In the genomic region with DNA sequence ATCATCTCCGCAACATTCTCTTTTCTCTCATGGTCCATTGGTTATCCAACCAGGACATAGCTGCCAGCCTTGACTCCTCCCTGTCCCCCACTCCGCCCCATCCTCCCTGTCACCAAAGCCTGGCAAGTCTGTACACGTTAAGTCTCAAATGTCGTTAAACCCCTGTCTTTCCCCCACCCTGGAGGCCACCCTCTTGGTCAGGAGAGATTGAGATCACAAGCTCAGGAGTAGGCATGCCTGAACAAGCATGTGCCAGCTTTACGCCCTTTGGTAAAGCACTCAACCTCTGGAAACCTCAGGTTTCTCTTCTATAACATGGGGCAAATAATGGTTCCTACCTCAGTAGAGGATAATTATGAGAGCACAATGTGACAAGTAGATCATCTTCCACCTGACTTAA, we compare ENCODE assay signal across 29 cellular contexts. TPM values are rescaled to one million over a fixed set of nuclear protein-coding genes. Genes with fewer than 3 reads are reported as not detected.
A peak's percentile ranks its signal among the peaks of the same experiment; 100 is the strongest.
DNase-seq lines count a peak whose midpoint lies in the region; ATAC-seq and TF ChIP-seq lines count a peak whose summit lies in the region.
"Had no signal": no experiment of that assay in that cellular context is flagged by ENCODE, and none has a peak within 500 bp of the region (broad histone marks: within the 10 kb centered on the region; RNA-seq: fewer than 3 reads in every experiment).

No MANE protein-coding gene starts in this region.

- no peak overlapping the region for H3K4me3 ChIP-seq in endodermal cell (ENCODE audit: low read length)
- H3K4me3 ChIP-seq: BLaER1 treated with 17β-estradiol and CSF1 and Interleukin-3, amounts not matched to agents 10 nM and 100 nM; K562; lung; right atrium auricular region had no signal

- no peaks in the 10 kb centered on the region for H3K9me3 Mint-ChIP-seq in endodermal cell
- H3K9me3 Mint-ChIP-seq: activated naive CD4-positive, alpha-beta T cell treated with anti-CD3 and anti-CD28 coated beads, Interleukin-2, amount 50 U/mL, for 72 hours; activated T-helper 17 cell treated with anti-CD3 and anti-CD28 coated beads, Interleukin-2, amount 50 U/mL, for 72 hours; neural crest cell; stimulated activated effector memory CD8-positive, alpha-beta T cell treated with anti-CD3 and anti-CD28 coated beads, Interleukin-12 subunit alpha, Interleukin-12 subunit beta, amount 100 ng/mL, for 72 hours had no signal

- H3K27ac ChIP-seq in endodermal cell (ENCODE audit: low read depth, low read length) = no peak overlapping the region
- H3K27ac ChIP-seq: BLaER1 treated with 17β-estradiol and CSF1 and Interleukin-3, amounts not matched to agents 10 nM and 100 nM; parathyroid adenoma; right atrium auricular region had no signal

- no peaks in the 10 kb centered on the region for H3K36me3 ChIP-seq in endodermal cell (ENCODE audit: control insufficient read depth, insufficient read depth, low read length)
- H3K36me3 ChIP-seq: BLaER1 treated with 17β-estradiol and CSF1 and Interleukin-3, amounts not matched to agents 10 nM and 100 nM; right atrium auricular region had no signal

- no peak for ATAC-seq in HG03520 (IDR thresholded peaks at IDR 0.05; ENCODE audit: unreplicated experiment)
- ATAC-seq: activated CD8-positive, alpha-beta memory T cell treated with anti-CD3 and anti-CD28 coated beads, Interleukin-2, amount 10 ng/mL, durations not matched to agents 7 days and 5 days; activated naive CD4-positive, alpha-beta T cell treated with anti-CD3 and anti-CD28 coated beads, Interleukin-2, amount 50 U/mL, for 72 hours; activated T-helper 17 cell treated with anti-CD3 and anti-CD28 coated beads, Interleukin-2, amount 50 U/mL, for 72 hours; K562; stimulated activated effector memory CD8-positive, alpha-beta T cell treated with anti-CD3 and anti-CD28 coated beads, Interleukin-12 subunit alpha, Interleukin-12 subunit beta, amount 100 ng/mL, for 72 hours had no signal

- H3K27me3 ChIP-seq in endodermal cell (ENCODE audit: control insufficient read depth, insufficient read depth, low read length, poor library complexity, severe bottlenecking) = no peaks in the 10 kb centered on the region
- H3K27me3 ChIP-seq: BLaER1 treated with 17β-estradiol and CSF1 and Interleukin-3, amounts not matched to agents 10 nM and 100 nM; right atrium auricular region had no signal

- H3K36me3 Mint-ChIP-seq in endodermal cell (ENCODE audit: low read depth) = no peaks in the 10 kb centered on the region
- H3K36me3 Mint-ChIP-seq: activated CD8-positive, alpha-beta memory T cell treated with anti-CD3 and anti-CD28 coated beads, Interleukin-2, amount 10 ng/mL, durations not matched to agents 7 days and 5 days; activated naive CD4-positive, alpha-beta T cell treated with anti-CD3 and anti-CD28 coated beads, Interleukin-2, amount 50 U/mL, for 72 hours; stimulated activated effector memory CD8-positive, alpha-beta T cell treated with anti-CD3 and anti-CD28 coated beads, Interleukin-12 subunit alpha, Interleukin-12 subunit beta, amount 100 ng/mL, for 72 hours had no signal

- H3K9ac ChIP-seq in endodermal cell (ENCODE audit: extremely low read depth, low read length, poor library complexity, severe bottlenecking) = no peak overlapping the region
- H3K9ac ChIP-seq: BLaER1 treated with 17β-estradiol and CSF1 and Interleukin-3, amounts not matched to agents 10 nM and 100 nM; parathyroid adenoma had no signal

- 89 to 94% methylated on average over 2 to 5 of the region's 5 CpGs for WGBS in endodermal cell (ENCODE audit: insufficient coverage in 1 of 2, insufficient read length in 1 of 2), 2 experiments

- no peak for TF ChIP-seq CTCF in endodermal cell (conservative IDR thresholded peaks at IDR 0.05)

- H3K4me1 Mint-ChIP-seq in endodermal cell = peaks cover 11% of the 10 kb centered on the region
- H3K4me1 Mint-ChIP-seq: activated T-helper 17 cell treated with anti-CD3 and anti-CD28 coated beads, Interleukin-2, amount 50 U/mL, for 72 hours; neural crest cell had no signal

- DNase-seq in DMS79 (lab: John Stamatoyannopoulos, UW) = peak; percentile 98
- DNase-seq in NCI-H1105 (lab: John Stamatoyannopoulos, UW) = peak; percentile 92
- peak; percentile 78 for DNase-seq in NCI-H345 treated with DMSO at 0.1 percent for 48 hours (lab: John Stamatoyannopoulos, UW; ENCODE audit: unreplicated experiment)
- DNase-seq in endodermal cell = peak; percentile 41
- DNase-seq in dermis blood vessel endothelial cell = no peak
- DNase-seq in SHP77 (lab: John Stamatoyannopoulos, UW) = no peak
- DNase-seq: activated CD4-positive, alpha-beta T cell treated with anti-CD3 and anti-CD28 coated beads, Interleukin-2, amount 50 U/mL, for 1 hour; activated CD8-positive, alpha-beta memory T cell treated with anti-CD3 and anti-CD28 coated beads, Interleukin-2, amount 10 ng/mL, durations not matched to agents 7 days and 5 days; anterior cingulate cortex; Caco-2; caudate nucleus; kidney glomerular epithelial cell; MM.1S; NCI-H510A treated with DMSO at 0.1 percent for 48 hours had no signal

- H3K27ac Mint-ChIP-seq in endodermal cell = no peak overlapping the region
- H3K27ac Mint-ChIP-seq: activated CD8-positive, alpha-beta memory T cell treated with anti-CD3 and anti-CD28 coated beads, Interleukin-2, amount 10 ng/mL, durations not matched to agents 7 days and 5 days; activated naive CD4-positive, alpha-beta T cell treated with anti-CD3 and anti-CD28 coated beads, Interleukin-2, amount 50 U/mL, for 72 hours; activated T-helper 17 cell treated with anti-CD3 and anti-CD28 coated beads, Interleukin-2, amount 50 U/mL, for 72 hours; stimulated activated effector memory CD8-positive, alpha-beta T cell treated with anti-CD3 and anti-CD28 coated beads, Interleukin-12 subunit alpha, Interleukin-12 subunit beta, amount 100 ng/mL, for 72 hours had no signal

- no peak overlapping the region for H3K4me3 Mint-ChIP-seq in endodermal cell
- H3K4me3 Mint-ChIP-seq: activated CD8-positive, alpha-beta memory T cell treated with anti-CD3 and anti-CD28 coated beads, Interleukin-2, amount 10 ng/mL, durations not matched to agents 7 days and 5 days; activated T-helper 17 cell treated with anti-CD3 and anti-CD28 coated beads, Interleukin-2, amount 50 U/mL, for 72 hours; neural crest cell; stimulated activated effector memory CD8-positive, alpha-beta T cell treated with anti-CD3 and anti-CD28 coated beads, Interleukin-12 subunit alpha, Interleukin-12 subunit beta, amount 100 ng/mL, for 72 hours had no signal

- H3K4me1 ChIP-seq in endodermal cell (ENCODE audit: control insufficient read depth, insufficient read depth, low read length) = no peaks in the 10 kb centered on the region
- H3K4me1 ChIP-seq: Caco-2, parathyroid adenoma, right atrium auricular region had no signal

- H3K27me3 Mint-ChIP-seq in endodermal cell (ENCODE audit: insufficient read depth) = peaks cover 3% of the 10 kb centered on the region

- no peaks in the 10 kb centered on the region for H3K9me3 ChIP-seq in endodermal cell (ENCODE audit: control insufficient read depth, low read length)
- H3K9me3 ChIP-seq: BLaER1 treated with 17β-estradiol and CSF1 and Interleukin-3, amounts not matched to agents 10 nM and 100 nM; Caco-2; right atrium auricular region had no signal

RNA-seq across cellular contexts. Expression of a gene that starts 38.1 kb away (rescaled TPM):
- total RNA-seq in endodermal cell (not detected), dermis blood vessel endothelial cell (not detected in 2 replicates)
- polyA plus RNA-seq in endodermal cell (2013, experiment 1 of 2) = not detected
- not detected for polyA plus RNA-seq in endodermal cell (2013, experiment 2 of 2)
- total RNA-seq: activated naive CD4-positive, alpha-beta T cell treated with anti-CD3 and anti-CD28 coated beads, Interleukin-2, amount 50 U/mL, for 72 hours; Caco-2; dermis microvascular lymphatic vessel endothelial cell; endothelial cell of umbilical vein; HT-29; K562; lung; mucosa of gallbladder; neural crest cell; OCI-LY7; right atrium auricular region had no signal
- polyA plus RNA-seq: endothelial cell of umbilical vein had no signal

RNA-seq across cellular contexts. Expression of a gene that starts 44.9 kb away (rescaled TPM):
- not detected for total RNA-seq in endodermal cell
- not detected for polyA plus RNA-seq in endodermal cell (2013, experiment 1 of 2)
- not detected for polyA plus RNA-seq in endodermal cell (2013, experiment 2 of 2)
- not detected in 2 replicates for total RNA-seq in dermis blood vessel endothelial cell
- total RNA-seq: activated CD8-positive, alpha-beta memory T cell treated with anti-CD3 and anti-CD28 coated beads, Interleukin-2, amount 10 ng/mL, durations not matched to agents 7 days and 5 days; activated naive CD4-positive, alpha-beta T cell treated with anti-CD3 and anti-CD28 coated beads, Interleukin-2, amount 50 U/mL, for 72 hours; activated T-helper 17 cell treated with anti-CD3 and anti-CD28 coated beads, Interleukin-2, amount 50 U/mL, for 72 hours; Caco-2; dermis microvascular lymphatic vessel endothelial cell; endothelial cell of umbilical vein; HT-29; K562; neural crest cell; OCI-LY7 had no signal
- polyA plus RNA-seq: endothelial cell of umbilical vein, K562 had no signal

Comparison
In these comparisons a context has a peak if more than half of its experiments do, and no peak if none do; other contexts are left out.
1. DNase-seq: peak in DMS79 (single experiment), NCI-H1105 (single experiment), NCI-H345 treated with DMSO at 0.1 percent for 48 hours (single experiment) and endodermal cell (single experiment); none in dermis blood vessel endothelial cell (single experiment) and SHP77 (0 of 2).